19 cellular contexts compared by ENCODE assay signal in the genomic region with DNA sequence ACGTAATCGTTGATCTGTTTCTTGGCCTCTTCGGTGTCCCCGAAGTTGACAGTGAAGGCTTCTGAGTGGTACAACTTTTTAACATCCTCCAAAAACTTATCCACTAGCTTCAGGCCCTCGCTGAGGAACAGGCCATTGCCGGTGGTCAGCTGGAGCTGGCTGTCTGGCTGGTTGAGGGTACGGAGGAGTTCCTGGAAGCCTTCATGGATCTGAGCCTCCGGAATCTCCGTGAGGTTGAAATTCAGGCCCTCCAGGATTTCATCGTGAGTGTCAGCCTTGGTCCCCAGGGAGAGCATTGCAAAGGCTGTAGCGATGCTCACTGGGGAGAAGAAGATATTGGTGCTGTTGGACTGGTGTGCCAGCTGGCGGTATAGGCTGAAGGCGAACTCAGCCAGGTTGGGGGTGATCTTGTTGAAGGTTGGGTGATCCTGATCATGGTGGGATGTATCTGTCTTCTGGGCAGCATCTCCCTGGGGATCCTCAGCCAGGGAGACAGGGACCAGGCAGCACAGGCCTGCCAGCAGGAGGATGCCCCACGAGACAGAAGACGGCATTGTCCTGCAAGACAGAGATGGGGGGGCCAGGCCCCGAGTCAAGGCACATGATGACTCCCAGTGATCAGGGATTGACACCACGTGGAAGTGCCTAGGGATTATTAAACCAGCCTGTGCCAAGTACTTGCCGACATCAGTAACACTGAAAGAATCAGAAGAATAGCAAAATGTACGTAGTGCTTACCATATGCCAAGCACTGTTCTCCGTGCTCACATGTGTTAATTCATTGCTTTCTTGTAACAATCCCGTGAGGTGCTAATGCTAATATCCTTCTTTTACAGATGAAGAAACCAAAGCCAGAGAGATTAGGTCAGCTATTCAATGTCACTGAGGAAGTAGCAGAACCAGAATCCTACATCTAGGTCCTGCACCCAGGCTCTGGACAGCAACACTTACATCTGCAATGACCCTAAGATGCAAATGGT. TPM values are rescaled to one million over a fixed set of nuclear protein-coding genes. Genes with fewer than 3 reads are reported as not detected.
DNase-seq lines count a peak whose midpoint lies in the region; ATAC-seq and TF ChIP-seq lines count a peak whose summit lies in the region.
"Had no signal": no experiment of that assay in that cellular context is flagged by ENCODE, and none has a peak within 500 bp of the region (broad histone marks: within the 10 kb centered on the region; RNA-seq: fewer than 3 reads in every experiment).

No MANE protein-coding gene starts in this region.

- ATAC-seq in GM21825 (IDR thresholded peaks at IDR 0.05; ENCODE audit: unreplicated experiment) = no peak
- no peak for ATAC-seq in activated CD4-positive, CD25-positive, alpha-beta regulatory T cell treated with anti-CD3 and anti-CD28 coated beads, Interleukin-2, amount 50 U/mL, for 24 hours

- no peak overlapping the region for H3K4me2 ChIP-seq in neural progenitor cell
- H3K4me2 ChIP-seq: KMS-11, PC-9 had no signal

- no peak for DNase-seq in CD14-positive monocyte (ENCODE audit: low spot score)
- peak; percentile 3 for DNase-seq in GM13976 (ENCODE audit: low spot score)
- peak; percentile 30 for DNase-seq in epidermal melanocyte (ENCODE audit: insufficient read length, low spot score)
- no peak for DNase-seq in neural progenitor cell (ENCODE audit: low spot score)
- no peak for DNase-seq in stimulated activated CD4-positive, alpha-beta T cell treated with anti-CD3 and anti-CD28 coated beads, Interleukin-1b, Interleukin-23, amount 100 ng/mL, for 48 hours
- DNase-seq: CD4-positive, CD25-positive, alpha-beta regulatory T cell; DMS53; EL; NCI-H1436; NCI-H2029; NCI-H345; NCI-H526; PC-9 had no signal

- peak overlapping the region; percentile 44 to 99 (median 82) for H3K27ac Mint-ChIP-seq in CD14-positive monocyte
- peak overlapping the region; percentile 38 for H3K27ac Mint-ChIP-seq in neural progenitor cell
- H3K27ac Mint-ChIP-seq: CD4-positive, CD25-positive, alpha-beta regulatory T cell had no signal

- no peak overlapping the region for H3K27ac ChIP-seq in neural progenitor cell
- H3K27ac ChIP-seq: KMS-11, PC-9, RWPE1 had no signal

- no peak overlapping the region for H3K9ac ChIP-seq in neural progenitor cell
- H3K9ac ChIP-seq: KMS-11 had no signal

- intact Hi-C loops in CD14-positive monocyte (cut with micrococcal nuclease) = loop anchor here in 1 of 2 donors (5.0 kb wide), 1 partner anchor 34 kb away; no protein-coding TSS in a partner anchor

- peaks cover 0 to 4% (median 3%) of the 10 kb centered on the region in 3 donors for H3K27me3 Mint-ChIP-seq in CD14-positive monocyte (ENCODE audit: low read depth in 3 of 3)
- no peaks in the 10 kb centered on the region for H3K27me3 Mint-ChIP-seq in neural progenitor cell (ENCODE audit: insufficient read depth, low read depth)

- no peaks in the 10 kb centered on the region for H3K36me3 ChIP-seq in neural progenitor cell

- TF ChIP-seq CTCF in CD14-positive monocyte (IDR thresholded peaks at IDR 0.05) (no peak), GM13976 (IDR thresholded peaks at IDR 0.05; ENCODE audit: borderline replicate concordance, control extremely low read depth, extremely low read depth, insufficient read depth, missing control alignments) (no peak), neural progenitor cell (IDR thresholded peaks at IDR 0.05) (no peak)

- H3K4me1 ChIP-seq in neural progenitor cell = no peaks in the 10 kb centered on the region

- H3K36me3 Mint-ChIP-seq in CD14-positive monocyte (peaks cover 81 to 98% of the 10 kb centered on the region in 2 donors), neural progenitor cell (peaks cover 2% of the 10 kb centered on the region)
- H3K36me3 Mint-ChIP-seq: CD4-positive, CD25-positive, alpha-beta regulatory T cell had no signal

- no peaks in the 10 kb centered on the region for H4K20me1 ChIP-seq in neural progenitor cell (ENCODE audit: low read depth)

- no peaks in the 10 kb centered on the region for H3K79me2 ChIP-seq in neural progenitor cell (ENCODE audit: low read depth)

- H3K4me3 Mint-ChIP-seq in CD14-positive monocyte = no peak overlapping the region
- no peak overlapping the region for H3K4me3 Mint-ChIP-seq in neural progenitor cell
- H3K4me3 Mint-ChIP-seq: CD4-positive, CD25-positive, alpha-beta regulatory T cell; H9 had no signal

- peaks cover 0 to 3% (median 0%) of the 10 kb centered on the region in 7 donors for H3K9me3 Mint-ChIP-seq in CD14-positive monocyte
- no peaks in the 10 kb centered on the region for H3K9me3 Mint-ChIP-seq in neural progenitor cell
- H3K9me3 Mint-ChIP-seq: CD4-positive, CD25-positive, alpha-beta regulatory T cell; H9 had no signal

- H3K4me3 ChIP-seq in neural progenitor cell = no peak overlapping the region
- H3K4me3 ChIP-seq: PC-9 had no signal

- no peak overlapping the region for H2AFZ ChIP-seq in neural progenitor cell (replicated peaks)
- H2AFZ ChIP-seq: PC-9 had no signal

- in situ Hi-C loops in GM13976 (cut with MboI; ENCODE audit: low sequenced_read_pairs, unreplicated experiment) = no loop called here

- no peaks in the 10 kb centered on the region for H3F3A ChIP-seq in neural progenitor cell (ENCODE audit: low read depth)

- H3K27me3 ChIP-seq in neural progenitor cell = no peaks in the 10 kb centered on the region

- no peaks in the 10 kb centered on the region for H3K9me3 ChIP-seq in neural progenitor cell (ENCODE audit: low read depth)

- H3K4me1 Mint-ChIP-seq in CD14-positive monocyte (peaks cover 62% of the 10 kb centered on the region), neural progenitor cell (peaks cover 15% of the 10 kb centered on the region)
- H3K4me1 Mint-ChIP-seq: CD4-positive, CD25-positive, alpha-beta regulatory T cell had no signal

RNA-seq across cellular contexts. Expression of gene SERPINA1, which starts 5.4 kb away (rescaled TPM):
- 1,000 to 10,000 TPM; 1,278 to 2,042 TPM for polyA plus RNA-seq in CD14-positive monocyte
- total RNA-seq in neural progenitor cell (ENCODE audit: low replicate concordance) = 0.13 and 0.43 TPM in 2 replicates
- total RNA-seq: CD4-positive, CD25-positive, alpha-beta regulatory T cell; H9; PC-9 had no signal

RNA-seq across cellular contexts. Expression of gene SERPINA2, which starts 16.5 kb away (rescaled TPM):
- polyA plus RNA-seq in CD14-positive monocyte = not detected
- not detected in 2 replicates for total RNA-seq in neural progenitor cell (ENCODE audit: low replicate concordance)
- total RNA-seq: CD4-positive, CD25-positive, alpha-beta regulatory T cell; H9; HT-29; PC-9 had no signal
- polyA plus RNA-seq: CD4-positive, CD25-positive, alpha-beta regulatory T cell had no signal

RNA-seq across cellular contexts. Expression of gene SERPINA6, which starts 59.8 kb away (rescaled TPM):
- polyA plus RNA-seq in CD14-positive monocyte = not detected
- total RNA-seq in neural progenitor cell (ENCODE audit: low replicate concordance) = not detected in 2 replicates
- total RNA-seq: CD4-positive, CD25-positive, alpha-beta regulatory T cell; H9; PC-9 had no signal
- polyA plus RNA-seq: CD4-positive, CD25-positive, alpha-beta regulatory T cell had no signal

Comparison
In these comparisons a context has a peak if more than half of its experiments do, and no peak if none do; other contexts are left out.
1. DNase-seq: peak in GM13976 (single experiment) and epidermal melanocyte (single experiment); none in CD14-positive monocyte (single experiment), neural progenitor cell (single experiment) and stimulated activated CD4-positive, alpha-beta T cell treated with anti-CD3 and anti-CD28 coated beads, Interleukin-1b, Interleukin-23, amount 100 ng/mL, for 48 hours (single experiment).